1 cellular context compared by ENCODE assay signal in genomic region chr15:85761635-85762034, GRCh38.
TF ChIP-seq lines count a peak whose summit lies in the region.

No MANE protein-coding gene starts in this region.

TF ChIP-seq in WTC11, 78 proteins besides CTCF, POLR2A, EP300 and RAD21 (continued from another document):
- TF ChIP-seq PRDM15 (CRISPR knock-in tag; IDR thresholded peaks at IDR 0.05) (no peak), ATF2 (CRISPR knock-in tag; IDR thresholded peaks at IDR 0.05; ENCODE audit: borderline replicate concordance, low read depth) (no peak)
